In the genomic region with DNA sequence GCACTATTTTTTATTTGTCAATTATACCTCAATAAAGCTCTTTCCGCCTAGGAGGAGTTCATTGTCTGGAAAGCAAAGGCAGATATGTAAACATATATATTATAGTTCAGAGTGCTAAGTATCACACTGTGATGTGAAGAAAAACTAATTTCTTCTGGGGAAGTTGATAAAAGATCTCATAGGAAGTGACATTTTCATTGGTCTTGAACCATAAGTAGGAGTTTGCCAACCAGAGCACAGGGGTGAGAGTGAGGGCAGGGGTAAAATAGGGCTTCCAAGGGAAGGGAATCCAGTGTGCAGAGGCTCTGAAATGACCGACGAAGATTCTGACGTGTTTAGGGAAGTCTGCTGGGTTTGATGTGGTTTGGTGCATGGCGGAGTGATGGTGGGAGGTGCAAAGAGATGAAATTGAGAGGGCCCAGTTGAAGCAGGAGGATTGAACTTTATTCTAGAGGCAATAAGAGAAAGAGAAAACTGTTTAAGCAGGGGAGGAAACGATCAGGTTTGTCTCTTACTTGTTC, we compare ENCODE assay signal across 8 cellular contexts. TPM values are rescaled to one million over a fixed set of nuclear protein-coding genes. Genes with fewer than 3 reads are reported as not detected.
DNase-seq lines count a peak whose midpoint lies in the region; ATAC-seq and TF ChIP-seq lines count a peak whose summit lies in the region.

No MANE protein-coding gene starts in this region.

- H3F3A ChIP-seq in MM.1S (ENCODE audit: insufficient read depth, low read length) (peaks cover 4% of the 10 kb centered on the region; the same call in 1 of the 2 replicates), neural progenitor cell (ENCODE audit: low read depth) (peaks cover 5% of the 10 kb centered on the region)

- peak overlapping the region; percentile 86 for H3K9ac ChIP-seq in MM.1S (ENCODE audit: low read length)
- no peak overlapping the region for H3K9ac ChIP-seq in neural progenitor cell

- H3K36me3 ChIP-seq in MM.1S (replicated peaks; ENCODE audit: insufficient read depth, low read length) (no peaks in the 10 kb centered on the region), neural progenitor cell (no peaks in the 10 kb centered on the region), tibial nerve (no peaks in the 10 kb centered on the region)

- ATAC-seq in GM21390 (IDR thresholded peaks at IDR 0.05; ENCODE audit: unreplicated experiment), result peak; percentile 31

- H4K20me1 ChIP-seq in MM.1S (ENCODE audit: insufficient read depth, low read length) (no peaks in the 10 kb centered on the region), neural progenitor cell (ENCODE audit: low read depth) (peaks cover 7% of the 10 kb centered on the region)

- DNase-seq in C1 segment of cervical spinal cord (lab: John Stamatoyannopoulos, UW) (peak in 8 of 14 donors; percentile 8 to 57 (median 42)), MM.1S (peak; percentile 27), epithelial cell of prostate (ENCODE audit: low read depth, low spot score) (no peak), neural progenitor cell (ENCODE audit: low spot score) (peak; percentile 18), tibial nerve (ENCODE audit: low spot score in 2 of 2) (peak in 1 of 2 donors; percentile 8), DMS153 (lab: John Stamatoyannopoulos, UW) (no peak)
- peak; percentile 75 for DNase-seq in activated CD4-positive, alpha-beta memory T cell treated with anti-CD3 and anti-CD28 coated beads for 36 hours

- intact Hi-C loops in activated CD4-positive, alpha-beta memory T cell treated with anti-CD3 and anti-CD28 coated beads for 36 hours (cut with micrococcal nuclease), result no loop called here

- CTCF ChIA-PET in activated CD4-positive, alpha-beta memory T cell treated with anti-CD3 and anti-CD28 coated beads for 36 hours (lab: Charles Lee), result interaction anchor here (0.6 to 2.2 kb wide), 3 partner anchors 17 to 73 kb away, joined by 3 to 9 read pairs (median 8); no protein-coding TSS in a partner anchor

- no peaks in the 10 kb centered on the region for H3K27me3 ChIP-seq in MM.1S (replicated peaks; ENCODE audit: insufficient read depth, low read length)
- H3K27me3 ChIP-seq in neural progenitor cell, result no peaks in the 10 kb centered on the region
- H3K27me3 ChIP-seq in tibial nerve, result no peaks in the 10 kb centered on the region

- no peaks in the 10 kb centered on the region for H3K36me3 Mint-ChIP-seq in activated CD4-positive, alpha-beta memory T cell treated with anti-CD3 and anti-CD28 coated beads for 36 hours
- peaks cover 2% of the 10 kb centered on the region for H3K36me3 Mint-ChIP-seq in neural progenitor cell

- H3K27ac Mint-ChIP-seq in activated CD4-positive, alpha-beta memory T cell treated with anti-CD3 and anti-CD28 coated beads for 36 hours, result no peak overlapping the region
- H3K27ac Mint-ChIP-seq in neural progenitor cell, result no peak overlapping the region

- TF ChIP-seq CTCF in MM.1S (IDR thresholded peaks at IDR 0.05; ENCODE audit: low read length), result no peak
- TF ChIP-seq CTCF in neural progenitor cell (IDR thresholded peaks at IDR 0.05), result no peak
- no peak for TF ChIP-seq CTCF in tibial nerve (IDR thresholded peaks at IDR 0.05)

- H3K9me3 ChIP-seq in MM.1S (replicated peaks; ENCODE audit: insufficient read depth, low read length) (no peaks in the 10 kb centered on the region), neural progenitor cell (ENCODE audit: low read depth) (no peaks in the 10 kb centered on the region), tibial nerve (no peaks in the 10 kb centered on the region)

- H3K79me2 ChIP-seq in MM.1S (ENCODE audit: low read length) (peaks cover 37% of the 10 kb centered on the region), neural progenitor cell (ENCODE audit: low read depth) (peaks cover 41% of the 10 kb centered on the region)

- H3K9me3 Mint-ChIP-seq in activated CD4-positive, alpha-beta memory T cell treated with anti-CD3 and anti-CD28 coated beads for 36 hours, result no peaks in the 10 kb centered on the region
- no peaks in the 10 kb centered on the region for H3K9me3 Mint-ChIP-seq in neural progenitor cell

- H3K4me2 ChIP-seq in MM.1S (ENCODE audit: low read depth, low read length), result peak overlapping the region; percentile 85
- peak overlapping the region; percentile 93 for H3K4me2 ChIP-seq in neural progenitor cell

- H3K4me1 ChIP-seq in MM.1S (ENCODE audit: low read length), result no peaks in the 10 kb centered on the region
- peaks cover 10% of the 10 kb centered on the region for H3K4me1 ChIP-seq in neural progenitor cell
- H3K4me1 ChIP-seq in tibial nerve, result peaks cover 0 to 35% (median 15%) of the 10 kb centered on the region in 4 donors

- H3K9me2 ChIP-seq in MM.1S (replicated peaks; ENCODE audit: insufficient read depth, low read length), result no peaks in the 10 kb centered on the region

- WGBS in tibial nerve, 2 donors, result 5 to 6% methylated on average over 6 of the region's 6 CpGs

- H3K27me3 Mint-ChIP-seq in activated CD4-positive, alpha-beta memory T cell treated with anti-CD3 and anti-CD28 coated beads for 36 hours, result no peaks in the 10 kb centered on the region
- peaks cover 3% of the 10 kb centered on the region for H3K27me3 Mint-ChIP-seq in neural progenitor cell (ENCODE audit: insufficient read depth, low read depth)

- no peak for TF ChIP-seq POLR2A in tibial nerve (IDR thresholded peaks at IDR 0.05)

- no peak overlapping the region for H3K4me3 Mint-ChIP-seq in activated CD4-positive, alpha-beta memory T cell treated with anti-CD3 and anti-CD28 coated beads for 36 hours
- no peak overlapping the region for H3K4me3 Mint-ChIP-seq in neural progenitor cell

- H3K4me1 Mint-ChIP-seq in activated CD4-positive, alpha-beta memory T cell treated with anti-CD3 and anti-CD28 coated beads for 36 hours (ENCODE audit: low read depth), result peaks cover 5% of the 10 kb centered on the region
- peaks cover 2% of the 10 kb centered on the region for H3K4me1 Mint-ChIP-seq in neural progenitor cell

- H3K27ac ChIP-seq in MM.1S (ENCODE audit: low read length) (peak overlapping the region; percentile 13; the same call in 1 of the 2 replicates), epithelial cell of prostate (peak overlapping the region; percentile 75), neural progenitor cell (no peak overlapping the region), tibial nerve (peak overlapping the region; percentile 48 to 90 (median 84))

- POLR2A ChIA-PET in activated CD4-positive, alpha-beta memory T cell treated with anti-CD3 and anti-CD28 coated beads for 36 hours (lab: Charles Lee), result no interaction called here

- H2AFZ ChIP-seq in MM.1S (ENCODE audit: low read length), result peak overlapping the region; percentile 81
- peak overlapping the region; percentile 96 for H2AFZ ChIP-seq in neural progenitor cell (replicated peaks)

- no peak for TF ChIP-seq EP300 in tibial nerve (IDR thresholded peaks at IDR 0.05)

- H3K4me3 ChIP-seq in MM.1S (ENCODE audit: low read length), result peak overlapping the region; percentile 87
- peak overlapping the region; percentile 85 for H3K4me3 ChIP-seq in neural progenitor cell
- peak overlapping the region; percentile 54 to 95 (median 74) for H3K4me3 ChIP-seq in tibial nerve

RNA-seq across cellular contexts. Expression of a gene that starts 0.8 kb away (rescaled TPM):
- total RNA-seq in activated CD4-positive, alpha-beta memory T cell treated with anti-CD3 and anti-CD28 coated beads for 36 hours, result 10 to 100 TPM; 25.4 to 26.0 TPM
- total RNA-seq in neural progenitor cell (ENCODE audit: low replicate concordance) (33.7 and 54.1 TPM in 2 replicates), tibial nerve (10 to 100 TPM; 20.2 to 28.8 (median 24.1) TPM)

Comparison
In these comparisons a context has a peak if more than half of its experiments do, and no peak if none do; other contexts are left out.
1. DNase-seq: peak in C1 segment of cervical spinal cord (8 of 14), MM.1S (single experiment), activated CD4-positive, alpha-beta memory T cell treated with anti-CD3 and anti-CD28 coated beads for 36 hours (single experiment) and neural progenitor cell (single experiment); none in epithelial cell of prostate (single experiment) and DMS153 (single experiment).
2. Peak in every context shown above with its lines, with median percentiles within 50 percentile points of each other: H3K4me3 ChIP-seq.